Comparison of ENCODE assay signal across 13 cellular contexts in genomic region chr2:175840261-175840660, GRCh38.
"Had no signal": no experiment of that assay in that cellular context is flagged by ENCODE, and none has a peak within 500 bp of the region (broad histone marks: within the 10 kb centered on the region; RNA-seq: fewer than 3 reads in every experiment).

No MANE protein-coding gene starts in this region.

- FAIRE-seq: colon, small intestine had no signal

- DNase-seq: dermis blood vessel endothelial cell; esophagus squamous epithelium; glutamatergic neuron; islet precursor cell; mammary epithelial cell; naive thymus-derived CD8-positive, alpha-beta T cell; posterior cingulate gyrus; sigmoid colon; small intestine; stimulated activated CD4-positive, alpha-beta T cell treated with anti-CD3 and anti-CD28 coated beads, Interleukin-12 subunit alpha, Interleukin-12 subunit beta, amount 100 ng/mL, for 4 hours; stimulated activated naive CD4-positive, alpha-beta T cell treated with Interleukin-2 at 50 U/mL for 16 hours; trophoblast cell had no signal
